9 cellular contexts compared by ENCODE assay signal in the genomic region with DNA sequence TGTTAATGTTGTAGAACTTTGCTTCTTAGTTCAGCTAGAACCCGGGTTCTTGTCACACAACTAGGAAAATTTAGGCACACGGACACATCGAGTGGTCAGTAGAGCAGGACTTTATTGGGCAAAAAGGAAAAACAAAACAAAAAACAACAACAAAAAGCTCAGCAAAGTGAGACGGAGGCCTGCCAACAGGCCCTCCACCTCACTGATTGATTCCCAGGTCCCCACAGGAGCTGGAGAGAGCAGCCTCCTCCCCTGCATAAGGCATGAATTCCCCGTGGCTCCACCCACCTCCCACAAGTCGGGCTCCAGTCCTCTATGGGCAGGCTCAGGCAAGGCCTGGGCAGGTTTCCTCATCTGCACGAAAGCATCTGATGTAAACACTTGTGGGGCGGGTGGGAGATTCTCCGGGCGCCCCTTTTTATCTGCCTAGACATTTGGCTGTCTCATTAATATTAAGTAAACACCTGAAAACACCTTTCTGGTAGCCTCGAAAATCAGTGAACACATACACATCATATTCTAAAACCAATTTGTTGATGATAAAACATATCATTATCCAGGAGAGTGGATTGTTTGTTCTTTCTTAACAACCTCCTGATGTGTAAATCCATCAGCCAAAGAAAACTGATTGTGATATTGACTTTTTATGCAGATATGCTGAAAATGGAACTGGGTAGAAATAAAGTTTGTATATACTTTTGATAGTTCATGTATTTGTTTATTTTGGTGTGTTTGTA.
A peak's percentile ranks its signal among the peaks of the same experiment; 100 is the strongest.
DNase-seq lines count a peak whose midpoint lies in the region; ATAC-seq, FAIRE-seq and TF ChIP-seq lines count a peak whose summit lies in the region.
"Had no signal": no experiment of that assay in that cellular context is flagged by ENCODE, and none has a peak within 500 bp of the region (broad histone marks: within the 10 kb centered on the region; RNA-seq: fewer than 3 reads in every experiment).

No MANE protein-coding gene starts in this region.

- peaks cover 46% of the 10 kb centered on the region for H3K79me2 ChIP-seq in endothelial cell of umbilical vein (ENCODE audit: control insufficient read depth, insufficient read depth, low read length)

- BruUV-seq in endothelial cell of umbilical vein (replicated peaks; lab: Mats Ljungman, UMichigan) = no TSS peak

- H3K36me3 ChIP-seq in HEK293 (ENCODE audit: control insufficient read depth in 2 of 2, insufficient read depth in 1 of 2, low read length in 2 of 2) (no peaks in the 10 kb centered on the region), endothelial cell of umbilical vein (ENCODE audit: control insufficient read depth in 2 of 2, extremely low read depth in 1 of 2, insufficient read depth in 2 of 2, low read length in 2 of 2) (peaks cover 0 to 2% of the 10 kb centered on the region in 2 experiments), psoas muscle (ENCODE audit: insufficient read depth in 1 of 2, low read depth in 1 of 2) (no peaks in the 10 kb centered on the region)

- H3K9me1 ChIP-seq in endothelial cell of umbilical vein (replicated peaks; ENCODE audit: control insufficient read depth, extremely low read depth, insufficient read depth, low read length) = no peaks in the 10 kb centered on the region

- peak overlapping the region; percentile 59 for H3K9ac ChIP-seq in endothelial cell of umbilical vein (replicated peaks; ENCODE audit: extremely low read depth, insufficient read depth, low read length)

- peak overlapping the region; percentile 69 for H3K4me2 ChIP-seq in endothelial cell of umbilical vein (ENCODE audit: insufficient read depth, low read length)

- H4K20me1 ChIP-seq in endothelial cell of umbilical vein (replicated peaks; ENCODE audit: control insufficient read depth, extremely low read depth, insufficient read depth, low read length) = no peaks in the 10 kb centered on the region

- H3K27ac ChIP-seq in HEK293 (ENCODE audit: extremely low read depth, low read depth, low read length) (peak overlapping the region; percentile 87), endothelial cell of umbilical vein (ENCODE audit: insufficient read depth, low read depth, low read length) (peak overlapping the region; percentile 85), psoas muscle (no peak overlapping the region)

- POLR2A ChIA-PET in HEK293 (lab: Yijun Ruan, JAX) (interaction anchor here (1.1 to 1.4 kb wide), 2 partner anchors 9 to 76 kb away, joined by 3 to 7 read pairs; partner anchors contain the start of gene ADGRG6), endothelial cell of umbilical vein (lab: Charles Lee) (interaction anchor here (0.6 to 1.8 kb wide), 3 partner anchors 18 to 76 kb away, joined by 3 to 7 read pairs (median 4); partner anchors contain the start of gene ADGRG6)

- ATAC-seq in psoas muscle (no peak), HG02870 (IDR thresholded peaks at IDR 0.05; ENCODE audit: unreplicated experiment) (no peak)

- H3K4me3 ChIP-seq in HEK293 (ENCODE audit: low read depth, low read length) (no peak overlapping the region), endothelial cell of umbilical vein (replicated peaks in 1 of 3; ENCODE audit: insufficient read depth in 1 of 3, low read depth in 1 of 3, low read length in 3 of 3) (no peak overlapping the region), psoas muscle (no peak overlapping the region)

- no peak for TF ChIP-seq CTCF in HEK293 (tag by site-specific recombination; IDR thresholded peaks at IDR 0.05)
- TF ChIP-seq CTCF in endothelial cell of umbilical vein (IDR thresholded peaks at IDR 0.05; ENCODE audit: extremely low read depth in 1 of 2, insufficient read depth in 1 of 2, low read depth in 1 of 2, low read length in 2 of 2) = no peak
- TF ChIP-seq CTCF in psoas muscle (IDR thresholded peaks at IDR 0.05) = no peak

- H3K36me3 Mint-ChIP-seq in activated naive CD4-positive, alpha-beta T cell treated with anti-CD3 and anti-CD28 coated beads for 36 hours (ENCODE audit: low read depth) = no peaks in the 10 kb centered on the region

- FAIRE-seq in endothelial cell of umbilical vein (lab: Jason Lieb, UNC) = peak; percentile 35
- FAIRE-seq: GM18507 had no signal

- no peaks in the 10 kb centered on the region for H3K27me3 Mint-ChIP-seq in activated naive CD4-positive, alpha-beta T cell treated with anti-CD3 and anti-CD28 coated beads for 36 hours (ENCODE audit: low read depth)

- H3K9me3 Mint-ChIP-seq in activated naive CD4-positive, alpha-beta T cell treated with anti-CD3 and anti-CD28 coated beads for 36 hours = no peaks in the 10 kb centered on the region

- 66 to 72% (median 69%) methylated on average over 11 of the region's 11 CpGs for WGBS in psoas muscle, 3 donors

- H3K4me1 ChIP-seq in HEK293 (ENCODE audit: control insufficient read depth, insufficient read depth, low read length) (peaks cover 38% of the 10 kb centered on the region), endothelial cell of umbilical vein (ENCODE audit: control insufficient read depth, extremely low read depth, insufficient read depth, low read length) (peaks cover 69% of the 10 kb centered on the region), psoas muscle (no peaks in the 10 kb centered on the region)

- H3K27ac Mint-ChIP-seq in activated naive CD4-positive, alpha-beta T cell treated with anti-CD3 and anti-CD28 coated beads for 36 hours = no peak overlapping the region

- H2AFZ ChIP-seq in endothelial cell of umbilical vein (ENCODE audit: low read depth, low read length) = no peak overlapping the region

- peak; percentile 38 for TF ChIP-seq POLR2A in endothelial cell of umbilical vein (IDR thresholded peaks at IDR 0.05; ENCODE audit: low read depth, low read length)

- CTCF ChIA-PET in HEK293 (lab: Yijun Ruan, JAX) = interaction anchor here (0.7 to 4.1 kb wide), 6 partner anchors 10 to 231 kb away, joined by 3 to 16 read pairs (median 4); partner anchors contain the start of genes NMBR and VTA1
- CTCF ChIA-PET in endothelial cell of umbilical vein (lab: Charles Lee) = interaction anchor here (1.0 to 3.5 kb wide), 9 partner anchors 10 to 221 kb away, joined by 3 to 24 read pairs (median 3); no protein-coding TSS in a partner anchor
- CTCF ChIA-PET in activated naive CD4-positive, alpha-beta T cell treated with anti-CD3 and anti-CD28 coated beads for 36 hours (lab: Charles Lee) = no interaction called here

- no peak overlapping the region for H3K4me3 Mint-ChIP-seq in activated naive CD4-positive, alpha-beta T cell treated with anti-CD3 and anti-CD28 coated beads for 36 hours

- DNase-seq in NCI-H345 treated with DMSO at 0.1 percent for 48 hours (lab: John Stamatoyannopoulos, UW; ENCODE audit: unreplicated experiment) = peak; percentile 75
- DNase-seq in endothelial cell of umbilical vein (ENCODE audit: low read depth, low spot score) = peak; percentile 84
- peak; percentile 55 for DNase-seq in renal cortical epithelial cell (ENCODE audit: low read depth)
- DNase-seq in psoas muscle = no peak
- no peak for DNase-seq in activated naive CD4-positive, alpha-beta T cell treated with anti-CD3 and anti-CD28 coated beads for 36 hours
- DNase-seq: stimulated activated CD4-positive, alpha-beta T cell treated with anti-CD3 and anti-CD28 coated beads, Interleukin-4, amount 100 ng/mL, for 24 hours had no signal

- H3K9me3 ChIP-seq in HEK293 (ENCODE audit: control insufficient read depth, insufficient read depth, low read depth, low read length) = no peaks in the 10 kb centered on the region
- H3K9me3 ChIP-seq in endothelial cell of umbilical vein (replicated peaks; ENCODE audit: control insufficient read depth, insufficient read depth, low read length) = no peaks in the 10 kb centered on the region
- H3K9me3 ChIP-seq in psoas muscle = no peaks in the 10 kb centered on the region

- H3K27me3 ChIP-seq in endothelial cell of umbilical vein (ENCODE audit: control insufficient read depth in 2 of 2, insufficient read depth in 2 of 2, low read length in 2 of 2) (no peaks in the 10 kb centered on the region), psoas muscle (ENCODE audit: insufficient read depth in 3 of 3, low read length in 2 of 3) (peaks cover 0 to 3% (median 0%) of the 10 kb centered on the region in 3 donors)

- dilution Hi-C loops in endothelial cell of umbilical vein (cut with MboI; ENCODE audit: extremely low pct_ligation_motif_present, low sequenced_read_pairs) = no loop called here

- intact Hi-C loops in endothelial cell of umbilical vein (cut with micrococcal nuclease) = no loop called here
- intact Hi-C loops in psoas muscle (cut with DNase I) = no loop called here
- intact Hi-C loops in activated naive CD4-positive, alpha-beta T cell treated with anti-CD3 and anti-CD28 coated beads for 36 hours (cut with micrococcal nuclease) = no loop called here

- H3K4me1 Mint-ChIP-seq in activated naive CD4-positive, alpha-beta T cell treated with anti-CD3 and anti-CD28 coated beads for 36 hours (ENCODE audit: low read depth) = no peaks in the 10 kb centered on the region

TF ChIP-seq in HEK293, 187 proteins besides CTCF, POLR2A, EP300 and RAD21 (continues in another document):
- no peak for TF ChIP-seq MEIS1 (CRISPR knock-in tag; IDR thresholded peaks at IDR 0.05; ENCODE audit: borderline replicate concordance)
- TF ChIP-seq ZNF585B (tag by site-specific recombination; IDR thresholded peaks at IDR 0.05) = no peak
- no peak for TF ChIP-seq ZNF132 (tag by site-specific recombination; IDR thresholded peaks at IDR 0.05; ENCODE audit: borderline replicate concordance)

TF ChIP-seq in endothelial cell of umbilical vein, 7 proteins besides CTCF, POLR2A, EP300 and RAD21:
- no peak for TF ChIP-seq MYC (IDR thresholded peaks at IDR 0.05; ENCODE audit: low read depth, low read length)
- peak; percentile 33 for TF ChIP-seq POLR2AphosphoS5 (IDR thresholded peaks at IDR 0.05; ENCODE audit: insufficient read depth, low read depth, low read length)
- TF ChIP-seq JUN (IDR thresholded peaks at IDR 0.05; ENCODE audit: borderline replicate concordance, insufficient read depth, insufficient read length, low read depth) = no peak

Comparison
In these comparisons a context has a peak if more than half of its experiments do, and no peak if none do; other contexts are left out.
1. DNase-seq: peak in NCI-H345 treated with DMSO at 0.1 percent for 48 hours (single experiment), endothelial cell of umbilical vein (single experiment) and renal cortical epithelial cell (single experiment); none in psoas muscle (0 of 2) and activated naive CD4-positive, alpha-beta T cell treated with anti-CD3 and anti-CD28 coated beads for 36 hours (single experiment).